In genomic region chr7:50869108-50869716, GRCh38 we compare ENCODE assay signal across 13 cellular contexts.
DNase-seq lines count a peak whose midpoint lies in the region; ATAC-seq and TF ChIP-seq lines count a peak whose summit lies in the region.
"Had no signal": no experiment of that assay in that cellular context is flagged by ENCODE, and none has a peak within 500 bp of the region (broad histone marks: within the 10 kb centered on the region; RNA-seq: fewer than 3 reads in every experiment).

No MANE protein-coding gene starts in this region.

- no peak overlapping the region for H3K4me3 Mint-ChIP-seq in nephron progenitor cell

- TF ChIP-seq CTCF in cardiac fibroblast (IDR thresholded peaks at IDR 0.05; ENCODE audit: low read depth, low read length) (no peak), thoracic aorta (IDR thresholded peaks at IDR 0.05) (no peak), nephron progenitor cell (IDR thresholded peaks at IDR 0.05) (no peak)

- no peaks in the 10 kb centered on the region for H3K36me3 Mint-ChIP-seq in nephron progenitor cell (ENCODE audit: low read depth)

- peaks cover 5 to 24% of the 10 kb centered on the region in 2 donors for H3K4me1 ChIP-seq in thoracic aorta (ENCODE audit: control insufficient read depth in 1 of 2, low read depth in 2 of 2)
- H3K4me1 ChIP-seq: spleen had no signal

- H3K36me3 ChIP-seq in thoracic aorta = no peaks in the 10 kb centered on the region
- H3K36me3 ChIP-seq: spleen had no signal

- no peaks in the 10 kb centered on the region for H3K9me3 ChIP-seq in thoracic aorta
- H3K9me3 ChIP-seq: spleen had no signal

- H3K4me3 ChIP-seq in cardiac fibroblast (replicated peaks in 1 of 2; ENCODE audit: low read depth in 2 of 2, low read length in 2 of 2) = no peak overlapping the region
- peak overlapping the region; percentile 17 for H3K4me3 ChIP-seq in thoracic aorta
- H3K4me3 ChIP-seq: spleen had no signal

- H3K27ac ChIP-seq in thoracic aorta = peak overlapping the region in 1 of 2 donors; percentile 5
- H3K27ac ChIP-seq: spleen had no signal

- peaks cover 7% of the 10 kb centered on the region for H3K4me1 Mint-ChIP-seq in nephron progenitor cell

- ATAC-seq in thoracic aorta (ENCODE audit: insufficient number of reproducible peaks, low FRiP score, low read depth) (peak; percentile 96), GM21423 (IDR thresholded peaks at IDR 0.05; ENCODE audit: unreplicated experiment) (no peak)
- ATAC-seq: left colon had no signal

- peaks cover 17% of the 10 kb centered on the region for H3K27me3 Mint-ChIP-seq in nephron progenitor cell (ENCODE audit: low read depth, poor library complexity)

- H3K27me3 ChIP-seq in thoracic aorta (replicated peaks; ENCODE audit: insufficient read depth) = no peaks in the 10 kb centered on the region

- DNase-seq in HT1080 (ENCODE audit: low read depth) (peak; percentile 70), cardiac fibroblast (ENCODE audit: low read depth in 2 of 2) (peak; percentile 83 to 91), inferior parietal cortex (ENCODE audit: extremely low spot score) (peak; percentile 73), thoracic aorta (ENCODE audit: low spot score) (no peak), retina (no peak), nephron progenitor cell (no peak)
- DNase-seq in central memory CD4-positive, alpha-beta T cell = no peak
- DNase-seq: activated CD4-positive, alpha-beta T cell treated with anti-CD3 and anti-CD28 coated beads for 48 hours; KBM-7; left colon; spleen; stimulated activated naive CD4-positive, alpha-beta T cell had no signal

- no peak overlapping the region for H3K27ac Mint-ChIP-seq in nephron progenitor cell

- H3K9me3 Mint-ChIP-seq in nephron progenitor cell = peaks cover 5% of the 10 kb centered on the region

Comparison
In these comparisons a context has a peak if more than half of its experiments do, and no peak if none do; other contexts are left out.
1. DNase-seq: peak in HT1080 (single experiment), cardiac fibroblast (2 of 2) and inferior parietal cortex (single experiment); none in thoracic aorta (single experiment), retina (single experiment), nephron progenitor cell (single experiment) and central memory CD4-positive, alpha-beta T cell (single experiment).